12 cellular contexts compared by ENCODE assay signal in genomic region chr17:21404106-21404505, GRCh38. TPM values are rescaled to one million over a fixed set of nuclear protein-coding genes. Genes with fewer than 3 reads are reported as not detected.
"Had no signal": no experiment of that assay in that cellular context is flagged by ENCODE, and none has a peak within 500 bp of the region (broad histone marks: within the 10 kb centered on the region; RNA-seq: fewer than 3 reads in every experiment).

No MANE protein-coding gene starts in this region.

RNA-seq across cellular contexts. Expression of gene KCNJ12, which starts 27.9 kb away (rescaled TPM):
- total RNA-seq: activated CD4-positive, alpha-beta memory T cell treated with anti-CD3 and anti-CD28 coated beads for 36 hours; activated CD4-positive, alpha-beta T cell treated with anti-CD3 and anti-CD28 coated beads for 36 hours; activated CD4-positive, alpha-beta T cell treated with anti-CD3 and anti-CD28 coated beads, Interleukin-2, amount 10 ng/mL, durations not matched to agents 24 days and 14 days; activated CD8-positive, alpha-beta memory T cell treated with anti-CD3 and anti-CD28 coated beads for 36 hours; activated CD8-positive, alpha-beta memory T cell treated with anti-CD3 and anti-CD28 coated beads, Interleukin-2, amount 10 ng/mL, durations not matched to agents 7 days and 5 days; activated CD8-positive, alpha-beta T cell treated with anti-CD3 and anti-CD28 coated beads, Interleukin-2, amount 10 ng/mL, durations not matched to agents 7 days and 5 days; activated naive CD4-positive, alpha-beta T cell treated with anti-CD3 and anti-CD28 coated beads for 36 hours; activated naive CD8-positive, alpha-beta T cell treated with anti-CD3 and anti-CD28 coated beads for 36 hours; activated T-helper 1 cell treated with anti-CD3 and anti-CD28 coated beads, Interleukin-12 subunit alpha, Interleukin-12 subunit beta, Interleukin-2, Interleukin-4 antibody, amounts not matched to agents 30 ng/mL and 10 ng/mL and 1 ng/mL, durations not matched to agents 14 hours and 24 hours and 36 hours; activated T-helper 2 cell treated with anti-CD3 and anti-CD28 coated beads, Interferon-gamma antibody, Interleukin-2, Interleukin-4, amounts not matched to agents 10 μg/mL and 5 μg/mL and 100 μg/mL, durations not matched to agents 14 hours and 24 hours and 36 hours; esophagus mucosa; T-helper 1 cell treated with Interleukin-12 subunit alpha and Interleukin-12 subunit beta and Interleukin-4 antibody, amounts not matched to agents 30 ng/mL and 1 ng/mL, for 36 hours had no signal
